ENCODE assay signal across 1 cellular context in the genomic region with DNA sequence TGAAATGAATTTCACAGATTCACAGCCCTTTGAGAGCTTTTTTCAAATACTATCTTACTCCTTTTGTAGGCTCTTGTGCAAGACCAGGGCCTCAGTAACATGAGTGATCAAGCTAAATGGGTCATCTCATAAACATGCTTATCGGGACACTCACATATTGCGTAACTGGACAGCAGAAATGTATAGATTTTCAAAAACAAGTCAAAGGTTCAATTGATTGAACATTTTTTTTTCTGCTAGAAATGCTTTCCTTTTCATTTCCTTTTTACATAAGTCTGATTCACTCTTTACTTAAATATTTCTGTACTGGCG.
TF ChIP-seq lines count a peak whose summit lies in the region.

No MANE protein-coding gene starts in this region.

TF ChIP-seq in HepG2, 621 proteins besides CTCF, POLR2A, EP300 and RAD21 (continued from another document and continues in another):
- TF ChIP-seq, protein P1, sequence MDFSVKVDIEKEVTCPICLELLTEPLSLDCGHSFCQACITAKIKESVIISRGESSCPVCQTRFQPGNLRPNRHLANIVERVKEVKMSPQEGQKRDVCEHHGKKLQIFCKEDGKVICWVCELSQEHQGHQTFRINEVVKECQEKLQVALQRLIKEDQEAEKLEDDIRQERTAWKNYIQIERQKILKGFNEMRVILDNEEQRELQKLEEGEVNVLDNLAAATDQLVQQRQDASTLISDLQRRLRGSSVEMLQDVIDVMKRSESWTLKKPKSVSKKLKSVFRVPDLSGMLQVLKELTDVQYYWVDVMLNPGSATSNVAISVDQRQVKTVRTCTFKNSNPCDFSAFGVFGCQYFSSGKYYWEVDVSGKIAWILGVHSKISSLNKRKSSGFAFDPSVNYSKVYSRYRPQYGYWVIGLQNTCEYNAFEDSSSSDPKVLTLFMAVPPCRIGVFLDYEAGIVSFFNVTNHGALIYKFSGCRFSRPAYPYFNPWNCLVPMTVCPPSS (IDR thresholded peaks at IDR 0.05), result no peak
- TF ChIP-seq ZFYVE20 (CRISPR knock-in tag; IDR thresholded peaks at IDR 0.05; ENCODE audit: borderline replicate concordance, low read depth) (no peak), REL (CRISPR knock-in tag; conservative IDR thresholded peaks at IDR 0.05) (no peak), SOX13 (IDR thresholded peaks at IDR 0.05) (no peak), SOX13 (CRISPR knock-in tag; conservative IDR thresholded peaks at IDR 0.05 in 1 of 2, IDR thresholded peaks at IDR 0.05 in 1 of 2) (peak in 1 of 2 experiments; percentile 89; a peak in 2 of 4 replicates), TCF7L2 (IDR thresholded peaks at IDR 0.05; ENCODE audit: low read depth, low read length) (no peak), HBP1 (CRISPR knock-in tag; IDR thresholded peaks at IDR 0.05; ENCODE audit: low read depth) (no peak), SALL1 (CRISPR knock-in tag; IDR thresholded peaks at IDR 0.05) (peak; percentile 95; the same call in 1 of the 2 replicates), ZNF607 (CRISPR knock-in tag; IDR thresholded peaks at IDR 0.05; ENCODE audit: borderline replicate concordance) (no peak), ZNF224 (CRISPR knock-in tag; IDR thresholded peaks at IDR 0.05) (no peak), ZNF614 (CRISPR knock-in tag; IDR thresholded peaks at IDR 0.05; ENCODE audit: borderline replicate concordance) (peak; percentile 87), SAFB2 (CRISPR knock-in tag; IDR thresholded peaks at IDR 0.05; ENCODE audit: borderline replicate concordance, low read depth) (no peak), HNF4A (CRISPR knock-in tag; IDR thresholded peaks at IDR 0.05) (peak; percentile 81), FOXJ3 (CRISPR knock-in tag; IDR thresholded peaks at IDR 0.05; ENCODE audit: borderline replicate concordance) (peak; percentile 97), MTA1 (CRISPR knock-in tag; IDR thresholded peaks at IDR 0.05; ENCODE audit: borderline replicate concordance) (peak; percentile 57; the same call in 1 of the 2 replicates), ZNF33A (CRISPR knock-in tag; IDR thresholded peaks at IDR 0.05; ENCODE audit: borderline replicate concordance) (no peak), MYC (CRISPR knock-in tag; IDR thresholded peaks at IDR 0.05; ENCODE audit: borderline replicate concordance) (no peak), ATF7 (IDR thresholded peaks at IDR 0.05) (0 out of 2 replicates have a peak, but pooled peaks have one; percentile 17), ATF7 (CRISPR knock-in tag; IDR thresholded peaks at IDR 0.05) (no peak), CHD4 (IDR thresholded peaks at IDR 0.05; ENCODE audit: borderline replicate concordance, low read length) (no peak), ZNF430 (CRISPR knock-in tag; IDR thresholded peaks at IDR 0.05) (peak; percentile 75), SIX4 (CRISPR knock-in tag; IDR thresholded peaks at IDR 0.05) (peak; percentile 85; the same call in 1 of the 2 replicates), GABPB1 (CRISPR knock-in tag; IDR thresholded peaks at IDR 0.05) (no peak), PAXIP1 (CRISPR knock-in tag; conservative IDR thresholded peaks at IDR 0.05) (peak; percentile 96), SMARCE1 (IDR thresholded peaks at IDR 0.05; ENCODE audit: borderline replicate concordance) (no peak), MAFG (CRISPR knock-in tag; IDR thresholded peaks at IDR 0.05) (no peak), KDM1A (CRISPR knock-in tag; IDR thresholded peaks at IDR 0.05) (0 out of 2 replicates have a peak, but pooled peaks have one; percentile 14), ZNF260 (CRISPR knock-in tag; IDR thresholded peaks at IDR 0.05; ENCODE audit: borderline replicate concordance, low read depth) (no peak), MAZ (IDR thresholded peaks at IDR 0.05; ENCODE audit: borderline replicate concordance, low read depth, low read length) (no peak), MAZ (CRISPR knock-in tag; IDR thresholded peaks at IDR 0.05; ENCODE audit: low read depth) (0 out of 2 replicates have a peak, but pooled peaks have one; percentile 24), TAF1 (CRISPR knock-in tag; IDR thresholded peaks at IDR 0.05) (no peak), MZF1 (CRISPR knock-in tag; IDR thresholded peaks at IDR 0.05; ENCODE audit: borderline replicate concordance) (no peak), ARHGAP35 (CRISPR knock-in tag; IDR thresholded peaks at IDR 0.05; ENCODE audit: borderline replicate concordance) (no peak), TCF12 (IDR thresholded peaks at IDR 0.05) (no peak), TCF12 (CRISPR knock-in tag; IDR thresholded peaks at IDR 0.05) (peak; percentile 78; the same call in 1 of the 2 replicates), MIXL1 (CRISPR knock-in tag; IDR thresholded peaks at IDR 0.05) (peak; percentile 98), KLF13 (CRISPR knock-in tag; IDR thresholded peaks at IDR 0.05) (no peak), ZFP36 (IDR thresholded peaks at IDR 0.05; ENCODE audit: borderline replicate concordance, low read depth, low read length, partially characterized antibody) (no peak), TSC22D2 (CRISPR knock-in tag; IDR thresholded peaks at IDR 0.05; ENCODE audit: borderline replicate concordance) (no peak), SRY (CRISPR knock-in tag; IDR thresholded peaks at IDR 0.05) (no peak; the same call in 1 of the 2 replicates)
- TF ChIP-seq, protein P2, sequence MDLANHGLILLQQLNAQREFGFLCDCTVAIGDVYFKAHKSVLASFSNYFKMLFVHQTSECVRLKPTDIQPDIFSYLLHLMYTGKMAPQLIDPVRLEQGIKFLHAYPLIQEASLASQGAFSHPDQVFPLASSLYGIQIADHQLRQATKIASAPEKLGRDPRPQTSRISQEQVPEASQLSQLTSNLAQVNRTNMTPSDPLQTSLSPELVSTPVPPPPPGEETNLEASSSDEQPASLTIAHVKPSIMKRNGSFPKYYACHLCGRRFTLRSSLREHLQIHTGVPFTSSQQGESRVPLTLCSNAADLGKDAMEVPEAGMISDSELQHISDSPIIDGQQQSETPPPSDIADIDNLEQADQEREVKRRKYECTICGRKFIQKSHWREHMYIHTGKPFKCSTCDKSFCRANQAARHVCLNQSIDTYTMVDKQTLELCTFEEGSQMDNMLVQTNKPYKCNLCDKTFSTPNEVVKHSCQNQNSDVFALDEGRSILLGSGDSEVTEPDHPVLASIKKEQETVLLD (CRISPR knock-in tag; IDR thresholded peaks at IDR 0.05; ENCODE audit: low read depth), result no peak
- TF ChIP-seq, protein P3, sequence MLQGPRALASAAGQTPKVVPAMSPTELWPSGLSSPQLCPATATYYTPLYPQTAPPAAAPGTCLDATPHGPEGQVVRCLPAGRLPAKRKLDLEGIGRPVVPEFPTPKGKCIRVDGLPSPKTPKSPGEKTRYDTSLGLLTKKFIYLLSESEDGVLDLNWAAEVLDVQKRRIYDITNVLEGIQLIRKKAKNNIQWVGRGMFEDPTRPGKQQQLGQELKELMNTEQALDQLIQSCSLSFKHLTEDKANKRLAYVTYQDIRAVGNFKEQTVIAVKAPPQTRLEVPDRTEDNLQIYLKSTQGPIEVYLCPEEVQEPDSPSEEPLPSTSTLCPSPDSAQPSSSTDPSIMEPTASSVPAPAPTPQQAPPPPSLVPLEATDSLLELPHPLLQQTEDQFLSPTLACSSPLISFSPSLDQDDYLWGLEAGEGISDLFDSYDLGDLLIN (CRISPR knock-in tag; IDR thresholded peaks at IDR 0.05; ENCODE audit: borderline replicate concordance), result no peak
- TF ChIP-seq, protein P4, sequence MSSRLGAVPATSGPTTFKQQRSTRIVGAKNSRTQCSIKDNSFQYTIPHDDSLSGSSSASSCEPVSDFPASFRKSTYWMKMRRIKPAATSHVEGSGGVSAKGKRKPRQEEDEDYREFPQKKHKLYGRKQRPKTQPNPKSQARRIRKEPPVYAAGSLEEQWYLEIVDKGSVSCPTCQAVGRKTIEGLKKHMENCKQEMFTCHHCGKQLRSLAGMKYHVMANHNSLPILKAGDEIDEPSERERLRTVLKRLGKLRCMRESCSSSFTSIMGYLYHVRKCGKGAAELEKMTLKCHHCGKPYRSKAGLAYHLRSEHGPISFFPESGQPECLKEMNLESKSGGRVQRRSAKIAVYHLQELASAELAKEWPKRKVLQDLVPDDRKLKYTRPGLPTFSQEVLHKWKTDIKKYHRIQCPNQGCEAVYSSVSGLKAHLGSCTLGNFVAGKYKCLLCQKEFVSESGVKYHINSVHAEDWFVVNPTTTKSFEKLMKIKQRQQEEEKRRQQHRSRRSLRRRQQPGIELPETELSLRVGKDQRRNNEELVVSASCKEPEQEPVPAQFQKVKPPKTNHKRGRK (CRISPR knock-in tag; IDR thresholded peaks at IDR 0.05), result no peak
- TF ChIP-seq, protein P5, sequence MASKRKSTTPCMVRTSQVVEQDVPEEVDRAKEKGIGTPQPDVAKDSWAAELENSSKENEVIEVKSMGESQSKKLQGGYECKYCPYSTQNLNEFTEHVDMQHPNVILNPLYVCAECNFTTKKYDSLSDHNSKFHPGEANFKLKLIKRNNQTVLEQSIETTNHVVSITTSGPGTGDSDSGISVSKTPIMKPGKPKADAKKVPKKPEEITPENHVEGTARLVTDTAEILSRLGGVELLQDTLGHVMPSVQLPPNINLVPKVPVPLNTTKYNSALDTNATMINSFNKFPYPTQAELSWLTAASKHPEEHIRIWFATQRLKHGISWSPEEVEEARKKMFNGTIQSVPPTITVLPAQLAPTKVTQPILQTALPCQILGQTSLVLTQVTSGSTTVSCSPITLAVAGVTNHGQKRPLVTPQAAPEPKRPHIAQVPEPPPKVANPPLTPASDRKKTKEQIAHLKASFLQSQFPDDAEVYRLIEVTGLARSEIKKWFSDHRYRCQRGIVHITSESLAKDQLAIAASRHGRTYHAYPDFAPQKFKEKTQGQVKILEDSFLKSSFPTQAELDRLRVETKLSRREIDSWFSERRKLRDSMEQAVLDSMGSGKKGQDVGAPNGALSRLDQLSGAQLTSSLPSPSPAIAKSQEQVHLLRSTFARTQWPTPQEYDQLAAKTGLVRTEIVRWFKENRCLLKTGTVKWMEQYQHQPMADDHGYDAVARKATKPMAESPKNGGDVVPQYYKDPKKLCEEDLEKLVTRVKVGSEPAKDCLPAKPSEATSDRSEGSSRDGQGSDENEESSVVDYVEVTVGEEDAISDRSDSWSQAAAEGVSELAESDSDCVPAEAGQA (IDR thresholded peaks at IDR 0.05; ENCODE audit: low read depth), result peak; percentile 67; the same call in 1 of the 2 replicates
- TF ChIP-seq, protein P5 (CRISPR knock-in tag; IDR thresholded peaks at IDR 0.05; ENCODE audit: borderline replicate concordance), result no peak
- TF ChIP-seq, protein P6, sequence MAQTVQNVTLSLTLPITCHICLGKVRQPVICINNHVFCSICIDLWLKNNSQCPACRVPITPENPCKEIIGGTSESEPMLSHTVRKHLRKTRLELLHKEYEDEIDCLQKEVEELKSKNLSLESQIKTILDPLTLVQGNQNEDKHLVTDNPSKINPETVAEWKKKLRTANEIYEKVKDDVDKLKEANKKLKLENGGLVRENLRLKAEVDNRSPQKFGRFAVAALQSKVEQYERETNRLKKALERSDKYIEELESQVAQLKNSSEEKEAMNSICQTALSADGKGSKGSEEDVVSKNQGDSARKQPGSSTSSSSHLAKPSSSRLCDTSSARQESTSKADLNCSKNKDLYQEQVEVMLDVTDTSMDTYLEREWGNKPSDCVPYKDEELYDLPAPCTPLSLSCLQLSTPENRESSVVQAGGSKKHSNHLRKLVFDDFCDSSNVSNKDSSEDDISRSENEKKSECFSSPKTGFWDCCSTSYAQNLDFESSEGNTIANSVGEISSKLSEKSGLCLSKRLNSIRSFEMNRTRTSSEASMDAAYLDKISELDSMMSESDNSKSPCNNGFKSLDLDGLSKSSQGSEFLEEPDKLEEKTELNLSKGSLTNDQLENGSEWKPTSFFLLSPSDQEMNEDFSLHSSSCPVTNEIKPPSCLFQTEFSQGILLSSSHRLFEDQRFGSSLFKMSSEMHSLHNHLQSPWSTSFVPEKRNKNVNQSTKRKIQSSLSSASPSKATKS (CRISPR knock-in tag; IDR thresholded peaks at IDR 0.05), result no peak
